ENCODE assay signal across 17 cellular contexts in genomic region chr12:117053050-117053400, GRCh38. TPM values are rescaled to one million over a fixed set of nuclear protein-coding genes. Genes with fewer than 3 reads are reported as not detected.
DNase-seq lines count a peak whose midpoint lies in the region; ATAC-seq, FAIRE-seq and TF ChIP-seq lines count a peak whose summit lies in the region.
"Had no signal": no experiment of that assay in that cellular context is flagged by ENCODE, and none has a peak within 500 bp of the region (broad histone marks: within the 10 kb centered on the region; RNA-seq: fewer than 3 reads in every experiment).

No MANE protein-coding gene starts in this region.

- H2AFZ ChIP-seq in Karpas-422 (ENCODE audit: low read length) (no peak overlapping the region), PC-3 (ENCODE audit: low read length) (no peak overlapping the region)

- H3K27me3 ChIP-seq in BLaER1: no peaks in the 10 kb centered on the region
- H3K27me3 ChIP-seq in Karpas-422 (ENCODE audit: low read length): no peaks in the 10 kb centered on the region
- no peaks in the 10 kb centered on the region for H3K27me3 ChIP-seq in left ventricle myocardium inferior (ENCODE audit: low read depth)
- H3K27me3 ChIP-seq in PC-3 (ENCODE audit: low read length): peaks cover 13% of the 10 kb centered on the region; the same call in 1 of the 2 replicates
- H3K27me3 ChIP-seq: dorsolateral prefrontal cortex had no signal

- H3K27ac ChIP-seq in BLaER1 (peak overlapping the region; percentile 82), Karpas-422 (ENCODE audit: low read length) (peak overlapping the region; percentile 100), left ventricle myocardium inferior (replicated peaks) (peak overlapping the region; percentile 95), PC-3 (ENCODE audit: low read length) (no peak overlapping the region)
- H3K27ac ChIP-seq: thoracic aorta had no signal

- H3K9ac ChIP-seq in BLaER1 (peak overlapping the region; percentile 42; the same call in 1 of the 2 replicates), Karpas-422 (ENCODE audit: low read length) (peak overlapping the region; percentile 84), PC-3 (ENCODE audit: low read length) (no peak overlapping the region)

- intact Hi-C loops in left ventricle myocardium inferior (cut with micrococcal nuclease) (no loop called here), PC-3 (cut with micrococcal nuclease) (no loop called here)

- H3K9me2 ChIP-seq in Karpas-422 (replicated peaks; ENCODE audit: insufficient read depth, low read length) (no peaks in the 10 kb centered on the region), PC-3 (replicated peaks; ENCODE audit: low read length) (no peaks in the 10 kb centered on the region)

- no peaks in the 10 kb centered on the region for H3F3A ChIP-seq in PC-3 (ENCODE audit: low read length, unreplicated experiment)

- H3K9me3 ChIP-seq in BLaER1 (no peaks in the 10 kb centered on the region), Karpas-422 (ENCODE audit: low read length) (no peaks in the 10 kb centered on the region), left ventricle myocardium inferior (replicated peaks) (no peaks in the 10 kb centered on the region), PC-3 (ENCODE audit: low read length) (no peaks in the 10 kb centered on the region)
- H3K9me3 ChIP-seq: thoracic aorta had no signal

- POLR2A ChIA-PET in PC-3 (lab: Charles Lee; ENCODE audit: unreplicated experiment): no interaction called here

- no peak for TF ChIP-seq CTCF in left ventricle myocardium inferior (IDR thresholded peaks at IDR 0.05; ENCODE audit: borderline replicate concordance)
- no peak for TF ChIP-seq CTCF in PC-3 (conservative IDR thresholded peaks at IDR 0.05; ENCODE audit: low read depth, low read length)

- CTCF ChIA-PET in PC-3 (lab: Charles Lee): no interaction called here

- DNase-seq in Karpas-422 (peak; percentile 63), left ventricle myocardium inferior (no peak), PC-3 (no peak), frontal cortex (ENCODE audit: low spot score in 2 of 2) (no peak)
- DNase-seq: activated CD4-positive, CD25-positive, alpha-beta regulatory T cell treated with anti-CD3 and anti-CD28 coated beads, Interleukin-2, amount 50 U/mL, for 72 hours; dorsolateral prefrontal cortex; foreskin melanocyte; NCI-H1694; NCI-H446; NK-92 treated with Interleukin-12 subunit alpha and Interleukin-12 subunit beta, amount 100 ng/mL, for 24 hours had no signal

- no peaks in the 10 kb centered on the region; the same call in 1 of the 2 replicates for H3K79me2 ChIP-seq in Karpas-422 (ENCODE audit: low read length)
- no peaks in the 10 kb centered on the region for H3K79me2 ChIP-seq in PC-3 (ENCODE audit: low read length)

- H3K36me3 ChIP-seq in BLaER1 (no peaks in the 10 kb centered on the region), Karpas-422 (ENCODE audit: insufficient read depth, low read length) (peaks cover 7% of the 10 kb centered on the region; the same call in 1 of the 2 replicates), left ventricle myocardium inferior (no peaks in the 10 kb centered on the region), PC-3 (ENCODE audit: low read depth, low read length) (no peaks in the 10 kb centered on the region)
- H3K36me3 ChIP-seq: thoracic aorta had no signal

- H3K4me3 ChIP-seq in BLaER1 (no peak overlapping the region), Karpas-422 (ENCODE audit: low read length) (peak overlapping the region; percentile 54; the same call in 1 of the 2 replicates), left ventricle myocardium inferior (peak overlapping the region; percentile 36), PC-3 (ENCODE audit: low read length) (no peak overlapping the region)
- H3K4me3 ChIP-seq: dorsolateral prefrontal cortex, thoracic aorta had no signal

- FAIRE-seq in frontal cortex (lab: Jason Lieb, UNC): no peak
- FAIRE-seq: GM18507 had no signal

- ATAC-seq in GM18511 (IDR thresholded peaks at IDR 0.05; ENCODE audit: unreplicated experiment) (peak; percentile 20), HG03571 (IDR thresholded peaks at IDR 0.05; ENCODE audit: unreplicated experiment) (no peak), PC-3 (no peak), HG02840 (IDR thresholded peaks at IDR 0.05; ENCODE audit: low FRiP score, unreplicated experiment) (no peak)

- BruUV-seq in PC-3 (replicated peaks; lab: Mats Ljungman, UMichigan): no TSS peak

- H3K4me1 ChIP-seq in BLaER1 (peaks cover 86% of the 10 kb centered on the region), Karpas-422 (ENCODE audit: low read length) (peaks cover 72% of the 10 kb centered on the region), left ventricle myocardium inferior (peaks cover 63% of the 10 kb centered on the region), PC-3 (ENCODE audit: insufficient read depth, low read length) (0 out of 2 replicates have a peak, but pooled peaks cover 4% of the 10 kb centered on the region)

- H3K4me2 ChIP-seq in BLaER1: peak overlapping the region; percentile 91
- peak overlapping the region; percentile 95 for H3K4me2 ChIP-seq in Karpas-422 (ENCODE audit: low read depth, low read length, poor library complexity, severe bottlenecking)
- H3K4me2 ChIP-seq in PC-3 (ENCODE audit: low read length): no peak overlapping the region

- H4K20me1 ChIP-seq in BLaER1: no peaks in the 10 kb centered on the region
- H4K20me1 ChIP-seq in Karpas-422 (ENCODE audit: insufficient read depth, low read depth, low read length): no peaks in the 10 kb centered on the region
- H4K20me1 ChIP-seq in PC-3 (ENCODE audit: low read length): no peaks in the 10 kb centered on the region

RNA-seq across cellular contexts. Expression of gene TESC, which starts 46.2 kb away (rescaled TPM):
- 69.2 and 140 TPM in 2 replicates for total RNA-seq in Karpas-422 (2014; rRNA removed; shearing (Covaris generic); ENCODE audit: low replicate concordance)
- 92.1 TPM for total RNA-seq in left ventricle myocardium inferior
- total RNA-seq in PC-3 (2014; rRNA removed): 0.75 and 2.1 TPM in 2 replicates
- 6.5 TPM for total RNA-seq in frontal cortex
- total RNA-seq: RPMI7951 had no signal

Comparison
In these comparisons a context has a peak if more than half of its experiments do, and no peak if none do; other contexts are left out.
1. H3K4me3 ChIP-seq: peak in Karpas-422 (single experiment) and left ventricle myocardium inferior (single experiment); none in BLaER1 (single experiment) and PC-3 (single experiment).